Comparison of ENCODE assay signal across 1 cellular context in the genomic region with DNA sequence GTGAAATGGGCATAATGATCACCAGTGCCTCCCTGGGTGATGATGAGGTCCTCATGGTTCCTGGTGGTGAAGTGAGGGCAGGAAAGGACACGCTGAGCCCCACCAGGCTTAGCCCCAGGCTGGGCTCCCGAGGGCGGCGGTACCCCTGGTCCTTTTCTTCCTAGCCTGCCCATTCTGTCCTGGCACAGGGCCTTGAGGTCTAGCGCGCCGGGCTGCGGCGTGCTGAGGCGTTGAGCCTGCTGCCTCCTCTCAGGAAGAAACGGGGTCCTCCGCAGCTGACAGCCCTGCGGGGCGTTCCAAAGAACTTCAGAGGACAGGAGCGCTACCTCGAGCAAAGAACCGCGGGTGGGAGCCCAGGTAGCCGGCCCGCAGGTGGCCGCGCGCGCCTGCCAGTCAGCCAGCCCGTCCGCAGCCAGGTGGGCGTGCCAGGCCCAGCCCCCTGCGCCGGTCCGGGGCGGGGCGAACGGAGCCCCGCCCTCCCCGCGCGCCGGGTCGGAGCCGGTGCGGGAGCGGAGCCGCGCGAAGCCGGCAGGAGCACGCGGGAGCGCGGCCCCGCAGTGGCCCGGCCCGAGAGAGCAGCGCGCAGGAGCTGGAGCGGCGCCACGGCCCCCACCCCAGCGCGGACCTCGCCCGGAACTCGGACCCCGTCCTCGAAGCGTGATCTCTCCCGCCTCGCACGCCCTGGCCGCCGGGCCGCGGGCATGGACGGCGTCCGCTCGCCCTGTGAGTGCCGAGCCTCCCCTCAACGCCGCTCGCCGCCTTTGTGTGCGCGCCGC.
A peak's percentile ranks its signal among the peaks of the same experiment; 100 is the strongest.
TF ChIP-seq lines count a peak whose summit lies in the region.

A gene (plus strand): TSS at position 477 of the 776 bp plus-strand sequence. CDS start 791 bp downstream, outside the sequence.

TF ChIP-seq in HepG2, 621 proteins besides CTCF, POLR2A, EP300 and RAD21 (continued from another document and continues in another):
- TF ChIP-seq, protein P1, sequence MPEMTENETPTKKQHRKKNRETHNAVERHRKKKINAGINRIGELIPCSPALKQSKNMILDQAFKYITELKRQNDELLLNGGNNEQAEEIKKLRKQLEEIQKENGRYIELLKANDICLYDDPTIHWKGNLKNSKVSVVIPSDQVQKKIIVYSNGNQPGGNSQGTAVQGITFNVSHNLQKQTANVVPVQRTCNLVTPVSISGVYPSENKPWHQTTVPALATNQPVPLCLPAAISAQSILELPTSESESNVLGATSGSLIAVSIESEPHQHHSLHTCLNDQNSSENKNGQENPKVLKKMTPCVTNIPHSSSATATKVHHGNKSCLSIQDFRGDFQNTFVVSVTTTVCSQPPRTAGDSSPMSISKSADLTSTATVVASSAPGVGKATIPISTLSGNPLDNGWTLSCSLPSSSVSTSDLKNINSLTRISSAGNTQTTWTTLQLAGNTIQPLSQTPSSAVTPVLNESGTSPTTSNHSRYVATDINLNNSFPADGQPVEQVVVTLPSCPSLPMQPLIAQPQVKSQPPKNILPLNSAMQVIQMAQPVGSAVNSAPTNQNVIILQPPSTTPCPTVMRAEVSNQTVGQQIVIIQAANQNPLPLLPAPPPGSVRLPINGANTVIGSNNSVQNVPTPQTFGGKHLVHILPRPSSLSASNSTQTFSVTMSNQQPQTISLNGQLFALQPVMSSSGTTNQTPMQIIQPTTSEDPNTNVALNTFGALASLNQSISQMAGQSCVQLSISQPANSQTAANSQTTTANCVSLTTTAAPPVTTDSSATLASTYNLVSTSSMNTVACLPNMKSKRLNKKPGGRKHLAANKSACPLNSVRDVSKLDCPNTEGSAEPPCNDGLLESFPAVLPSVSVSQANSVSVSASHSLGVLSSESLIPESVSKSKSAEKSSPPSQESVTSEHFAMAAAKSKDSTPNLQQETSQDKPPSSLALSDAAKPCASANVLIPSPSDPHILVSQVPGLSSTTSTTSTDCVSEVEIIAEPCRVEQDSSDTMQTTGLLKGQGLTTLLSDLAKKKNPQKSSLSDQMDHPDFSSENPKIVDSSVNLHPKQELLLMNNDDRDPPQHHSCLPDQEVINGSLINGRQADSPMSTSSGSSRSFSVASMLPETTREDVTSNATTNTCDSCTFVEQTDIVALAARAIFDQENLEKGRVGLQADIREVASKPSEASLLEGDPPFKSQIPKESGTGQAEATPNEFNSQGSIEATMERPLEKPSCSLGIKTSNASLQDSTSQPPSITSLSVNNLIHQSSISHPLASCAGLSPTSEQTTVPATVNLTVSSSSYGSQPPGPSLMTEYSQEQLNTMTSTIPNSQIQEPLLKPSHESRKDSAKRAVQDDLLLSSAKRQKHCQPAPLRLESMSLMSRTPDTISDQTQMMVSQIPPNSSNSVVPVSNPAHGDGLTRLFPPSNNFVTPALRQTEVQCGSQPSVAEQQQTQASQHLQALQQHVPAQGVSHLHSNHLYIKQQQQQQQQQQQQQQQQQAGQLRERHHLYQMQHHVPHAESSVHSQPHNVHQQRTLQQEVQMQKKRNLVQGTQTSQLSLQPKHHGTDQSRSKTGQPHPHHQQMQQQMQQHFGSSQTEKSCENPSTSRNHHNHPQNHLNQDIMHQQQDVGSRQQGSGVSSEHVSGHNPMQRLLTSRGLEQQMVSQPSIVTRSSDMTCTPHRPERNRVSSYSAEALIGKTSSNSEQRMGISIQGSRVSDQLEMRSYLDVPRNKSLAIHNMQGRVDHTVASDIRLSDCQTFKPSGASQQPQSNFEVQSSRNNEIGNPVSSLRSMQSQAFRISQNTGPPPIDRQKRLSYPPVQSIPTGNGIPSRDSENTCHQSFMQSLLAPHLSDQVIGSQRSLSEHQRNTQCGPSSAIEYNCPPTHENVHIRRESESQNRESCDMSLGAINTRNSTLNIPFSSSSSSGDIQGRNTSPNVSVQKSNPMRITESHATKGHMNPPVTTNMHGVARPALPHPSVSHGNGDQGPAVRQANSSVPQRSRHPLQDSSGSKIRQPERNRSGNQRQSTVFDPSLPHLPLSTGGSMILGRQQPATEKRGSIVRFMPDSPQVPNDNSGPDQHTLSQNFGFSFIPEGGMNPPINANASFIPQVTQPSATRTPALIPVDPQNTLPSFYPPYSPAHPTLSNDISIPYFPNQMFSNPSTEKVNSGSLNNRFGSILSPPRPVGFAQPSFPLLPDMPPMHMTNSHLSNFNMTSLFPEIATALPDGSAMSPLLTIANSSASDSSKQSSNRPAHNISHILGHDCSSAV (CRISPR knock-in tag; IDR thresholded peaks at IDR 0.05; ENCODE audit: borderline replicate concordance), result no peak
- TF ChIP-seq, protein P2, sequence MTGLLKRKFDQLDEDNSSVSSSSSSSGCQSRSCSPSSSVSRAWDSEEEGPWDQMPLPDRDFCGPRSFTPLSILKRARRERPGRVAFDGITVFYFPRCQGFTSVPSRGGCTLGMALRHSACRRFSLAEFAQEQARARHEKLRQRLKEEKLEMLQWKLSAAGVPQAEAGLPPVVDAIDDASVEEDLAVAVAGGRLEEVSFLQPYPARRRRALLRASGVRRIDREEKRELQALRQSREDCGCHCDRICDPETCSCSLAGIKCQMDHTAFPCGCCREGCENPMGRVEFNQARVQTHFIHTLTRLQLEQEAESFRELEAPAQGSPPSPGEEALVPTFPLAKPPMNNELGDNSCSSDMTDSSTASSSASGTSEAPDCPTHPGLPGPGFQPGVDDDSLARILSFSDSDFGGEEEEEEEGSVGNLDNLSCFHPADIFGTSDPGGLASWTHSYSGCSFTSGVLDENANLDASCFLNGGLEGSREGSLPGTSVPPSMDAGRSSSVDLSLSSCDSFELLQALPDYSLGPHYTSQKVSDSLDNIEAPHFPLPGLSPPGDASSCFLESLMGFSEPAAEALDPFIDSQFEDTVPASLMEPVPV (CRISPR knock-in tag; IDR thresholded peaks at IDR 0.05), result no peak
- TF ChIP-seq, protein P3, sequence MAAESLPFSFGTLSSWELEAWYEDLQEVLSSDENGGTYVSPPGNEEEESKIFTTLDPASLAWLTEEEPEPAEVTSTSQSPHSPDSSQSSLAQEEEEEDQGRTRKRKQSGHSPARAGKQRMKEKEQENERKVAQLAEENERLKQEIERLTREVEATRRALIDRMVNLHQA (CRISPR knock-in tag; IDR thresholded peaks at IDR 0.05), result no peak
- TF ChIP-seq, protein P4, sequence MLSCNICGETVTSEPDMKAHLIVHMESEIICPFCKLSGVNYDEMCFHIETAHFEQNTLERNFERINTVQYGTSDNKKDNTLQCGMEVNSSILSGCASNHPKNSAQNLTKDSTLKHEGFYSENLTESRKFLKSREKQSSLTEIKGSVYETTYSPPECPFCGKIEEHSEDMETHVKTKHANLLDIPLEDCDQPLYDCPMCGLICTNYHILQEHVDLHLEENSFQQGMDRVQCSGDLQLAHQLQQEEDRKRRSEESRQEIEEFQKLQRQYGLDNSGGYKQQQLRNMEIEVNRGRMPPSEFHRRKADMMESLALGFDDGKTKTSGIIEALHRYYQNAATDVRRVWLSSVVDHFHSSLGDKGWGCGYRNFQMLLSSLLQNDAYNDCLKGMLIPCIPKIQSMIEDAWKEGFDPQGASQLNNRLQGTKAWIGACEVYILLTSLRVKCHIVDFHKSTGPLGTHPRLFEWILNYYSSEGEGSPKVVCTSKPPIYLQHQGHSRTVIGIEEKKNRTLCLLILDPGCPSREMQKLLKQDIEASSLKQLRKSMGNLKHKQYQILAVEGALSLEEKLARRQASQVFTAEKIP (CRISPR knock-in tag; IDR thresholded peaks at IDR 0.05; ENCODE audit: borderline replicate concordance), result no peak
- TF ChIP-seq KLF16 (CRISPR knock-in tag; IDR thresholded peaks at IDR 0.05), result no peak
- no peak for TF ChIP-seq SIX4 (CRISPR knock-in tag; IDR thresholded peaks at IDR 0.05)
- TF ChIP-seq TBX3 (IDR thresholded peaks at IDR 0.05; ENCODE audit: borderline replicate concordance), result no peak
- TF ChIP-seq, protein P5, sequence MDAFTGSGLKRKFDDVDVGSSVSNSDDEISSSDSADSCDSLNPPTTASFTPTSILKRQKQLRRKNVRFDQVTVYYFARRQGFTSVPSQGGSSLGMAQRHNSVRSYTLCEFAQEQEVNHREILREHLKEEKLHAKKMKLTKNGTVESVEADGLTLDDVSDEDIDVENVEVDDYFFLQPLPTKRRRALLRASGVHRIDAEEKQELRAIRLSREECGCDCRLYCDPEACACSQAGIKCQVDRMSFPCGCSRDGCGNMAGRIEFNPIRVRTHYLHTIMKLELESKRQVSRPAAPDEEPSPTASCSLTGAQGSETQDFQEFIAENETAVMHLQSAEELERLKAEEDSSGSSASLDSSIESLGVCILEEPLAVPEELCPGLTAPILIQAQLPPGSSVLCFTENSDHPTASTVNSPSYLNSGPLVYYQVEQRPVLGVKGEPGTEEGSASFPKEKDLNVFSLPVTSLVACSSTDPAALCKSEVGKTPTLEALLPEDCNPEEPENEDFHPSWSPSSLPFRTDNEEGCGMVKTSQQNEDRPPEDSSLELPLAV (CRISPR knock-in tag; conservative IDR thresholded peaks at IDR 0.05; ENCODE audit: low read depth), result no peak
- TF ChIP-seq SP1 (IDR thresholded peaks at IDR 0.05), result no peak
- no peak for TF ChIP-seq SP1 (CRISPR knock-in tag; IDR thresholded peaks at IDR 0.05)
- TF ChIP-seq HOXD1 (CRISPR knock-in tag; IDR thresholded peaks at IDR 0.05), result no peak
- TF ChIP-seq ATM (IDR thresholded peaks at IDR 0.05; ENCODE audit: borderline replicate concordance), result no peak
- no peak for TF ChIP-seq ZNF891 (CRISPR knock-in tag; IDR thresholded peaks at IDR 0.05)
- TF ChIP-seq ZNF232 (CRISPR knock-in tag; IDR thresholded peaks at IDR 0.05; ENCODE audit: borderline replicate concordance), result no peak
- TF ChIP-seq KLF15 (CRISPR knock-in tag; IDR thresholded peaks at IDR 0.05; ENCODE audit: borderline replicate concordance), result no peak
- TF ChIP-seq ATAD3A (CRISPR knock-in tag; IDR thresholded peaks at IDR 0.05), result no peak
- TF ChIP-seq, protein P6, sequence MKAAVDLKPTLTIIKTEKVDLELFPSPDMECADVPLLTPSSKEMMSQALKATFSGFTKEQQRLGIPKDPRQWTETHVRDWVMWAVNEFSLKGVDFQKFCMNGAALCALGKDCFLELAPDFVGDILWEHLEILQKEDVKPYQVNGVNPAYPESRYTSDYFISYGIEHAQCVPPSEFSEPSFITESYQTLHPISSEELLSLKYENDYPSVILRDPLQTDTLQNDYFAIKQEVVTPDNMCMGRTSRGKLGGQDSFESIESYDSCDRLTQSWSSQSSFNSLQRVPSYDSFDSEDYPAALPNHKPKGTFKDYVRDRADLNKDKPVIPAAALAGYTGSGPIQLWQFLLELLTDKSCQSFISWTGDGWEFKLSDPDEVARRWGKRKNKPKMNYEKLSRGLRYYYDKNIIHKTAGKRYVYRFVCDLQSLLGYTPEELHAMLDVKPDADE (CRISPR knock-in tag; IDR thresholded peaks at IDR 0.05), result no peak
- TF ChIP-seq ZNF136 (CRISPR knock-in tag; IDR thresholded peaks at IDR 0.05; ENCODE audit: low read depth), result no peak
- TF ChIP-seq ZNF33A (CRISPR knock-in tag; IDR thresholded peaks at IDR 0.05; ENCODE audit: borderline replicate concordance), result no peak
- TF ChIP-seq, protein P7, sequence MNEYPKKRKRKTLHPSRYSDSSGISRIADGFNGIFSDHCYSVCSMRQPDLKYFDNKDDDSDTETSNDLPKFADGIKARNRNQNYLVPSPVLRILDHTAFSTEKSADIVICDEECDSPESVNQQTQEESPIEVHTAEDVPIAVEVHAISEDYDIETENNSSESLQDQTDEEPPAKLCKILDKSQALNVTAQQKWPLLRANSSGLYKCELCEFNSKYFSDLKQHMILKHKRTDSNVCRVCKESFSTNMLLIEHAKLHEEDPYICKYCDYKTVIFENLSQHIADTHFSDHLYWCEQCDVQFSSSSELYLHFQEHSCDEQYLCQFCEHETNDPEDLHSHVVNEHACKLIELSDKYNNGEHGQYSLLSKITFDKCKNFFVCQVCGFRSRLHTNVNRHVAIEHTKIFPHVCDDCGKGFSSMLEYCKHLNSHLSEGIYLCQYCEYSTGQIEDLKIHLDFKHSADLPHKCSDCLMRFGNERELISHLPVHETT (CRISPR knock-in tag; conservative IDR thresholded peaks at IDR 0.05), result no peak
- TF ChIP-seq PPARG (CRISPR knock-in tag; conservative IDR thresholded peaks at IDR 0.05), result no peak
- TF ChIP-seq ZNF431 (CRISPR knock-in tag; IDR thresholded peaks at IDR 0.05; ENCODE audit: borderline replicate concordance, low read depth), result no peak
- no peak for TF ChIP-seq PAF1 (CRISPR knock-in tag; IDR thresholded peaks at IDR 0.05)
- TF ChIP-seq ZNF382 (CRISPR knock-in tag; IDR thresholded peaks at IDR 0.05; ENCODE audit: borderline replicate concordance), result no peak
- TF ChIP-seq KDM5B (CRISPR knock-in tag; IDR thresholded peaks at IDR 0.05; ENCODE audit: borderline replicate concordance), result no peak; the same call in 1 of the 2 replicates
- TF ChIP-seq SRY (CRISPR knock-in tag; IDR thresholded peaks at IDR 0.05), result 0 out of 2 replicates have a peak, but pooled peaks have one; percentile 9
- TF ChIP-seq, protein P8, sequence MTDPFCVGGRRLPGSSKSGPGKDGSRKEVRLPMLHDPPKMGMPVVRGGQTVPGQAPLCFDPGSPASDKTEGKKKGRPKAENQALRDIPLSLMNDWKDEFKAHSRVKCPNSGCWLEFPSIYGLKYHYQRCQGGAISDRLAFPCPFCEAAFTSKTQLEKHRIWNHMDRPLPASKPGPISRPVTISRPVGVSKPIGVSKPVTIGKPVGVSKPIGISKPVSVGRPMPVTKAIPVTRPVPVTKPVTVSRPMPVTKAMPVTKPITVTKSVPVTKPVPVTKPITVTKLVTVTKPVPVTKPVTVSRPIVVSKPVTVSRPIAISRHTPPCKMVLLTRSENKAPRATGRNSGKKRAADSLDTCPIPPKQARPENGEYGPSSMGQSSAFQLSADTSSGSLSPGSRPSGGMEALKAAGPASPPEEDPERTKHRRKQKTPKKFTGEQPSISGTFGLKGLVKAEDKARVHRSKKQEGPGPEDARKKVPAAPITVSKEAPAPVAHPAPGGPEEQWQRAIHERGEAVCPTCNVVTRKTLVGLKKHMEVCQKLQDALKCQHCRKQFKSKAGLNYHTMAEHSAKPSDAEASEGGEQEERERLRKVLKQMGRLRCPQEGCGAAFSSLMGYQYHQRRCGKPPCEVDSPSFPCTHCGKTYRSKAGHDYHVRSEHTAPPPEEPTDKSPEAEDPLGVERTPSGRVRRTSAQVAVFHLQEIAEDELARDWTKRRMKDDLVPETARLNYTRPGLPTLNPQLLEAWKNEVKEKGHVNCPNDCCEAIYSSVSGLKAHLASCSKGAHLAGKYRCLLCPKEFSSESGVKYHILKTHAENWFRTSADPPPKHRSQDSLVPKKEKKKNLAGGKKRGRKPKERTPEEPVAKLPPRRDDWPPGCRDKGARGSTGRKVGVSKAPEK (CRISPR knock-in tag; IDR thresholded peaks at IDR 0.05; ENCODE audit: borderline replicate concordance), result no peak
- no peak for TF ChIP-seq RELA (CRISPR knock-in tag; IDR thresholded peaks at IDR 0.05)
- TF ChIP-seq MAF1 (CRISPR knock-in tag; IDR thresholded peaks at IDR 0.05; ENCODE audit: borderline replicate concordance), result no peak
- TF ChIP-seq, protein P9, sequence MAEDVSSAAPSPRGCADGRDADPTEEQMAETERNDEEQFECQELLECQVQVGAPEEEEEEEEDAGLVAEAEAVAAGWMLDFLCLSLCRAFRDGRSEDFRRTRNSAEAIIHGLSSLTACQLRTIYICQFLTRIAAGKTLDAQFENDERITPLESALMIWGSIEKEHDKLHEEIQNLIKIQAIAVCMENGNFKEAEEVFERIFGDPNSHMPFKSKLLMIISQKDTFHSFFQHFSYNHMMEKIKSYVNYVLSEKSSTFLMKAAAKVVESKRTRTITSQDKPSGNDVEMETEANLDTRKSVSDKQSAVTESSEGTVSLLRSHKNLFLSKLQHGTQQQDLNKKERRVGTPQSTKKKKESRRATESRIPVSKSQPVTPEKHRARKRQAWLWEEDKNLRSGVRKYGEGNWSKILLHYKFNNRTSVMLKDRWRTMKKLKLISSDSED (CRISPR knock-in tag; IDR thresholded peaks at IDR 0.05), result no peak
- TF ChIP-seq ZNF331 (CRISPR knock-in tag; IDR thresholded peaks at IDR 0.05), result no peak
- no peak for TF ChIP-seq ZNF556 (CRISPR knock-in tag; IDR thresholded peaks at IDR 0.05; ENCODE audit: borderline replicate concordance)
- no peak for TF ChIP-seq CAMTA2 (CRISPR knock-in tag; IDR thresholded peaks at IDR 0.05; ENCODE audit: borderline replicate concordance)
- no peak for TF ChIP-seq KAT7 (CRISPR knock-in tag; IDR thresholded peaks at IDR 0.05; ENCODE audit: borderline replicate concordance)
- TF ChIP-seq ESRRA (CRISPR knock-in tag; IDR thresholded peaks at IDR 0.05; ENCODE audit: low read depth), result no peak
- TF ChIP-seq SP5 (CRISPR knock-in tag; IDR thresholded peaks at IDR 0.05; ENCODE audit: borderline replicate concordance, low read depth), result no peak
- TF ChIP-seq ZNF550 (CRISPR knock-in tag; IDR thresholded peaks at IDR 0.05; ENCODE audit: borderline replicate concordance), result no peak
